ENCODE assay signal across 8 cellular contexts in genomic region chr15:84113919-84114318, GRCh38.
"Had no signal": no experiment of that assay in that cellular context is flagged by ENCODE, and none has a peak within 500 bp of the region (broad histone marks: within the 10 kb centered on the region; RNA-seq: fewer than 3 reads in every experiment).

No MANE protein-coding gene starts in this region.

- H2AFZ ChIP-seq: GM23248 had no signal

- H3K36me3 ChIP-seq: HAP-1 had no signal

- DNase-seq: GM23248, GOT3, H7, IMR-90, KG1 had no signal

- H3K9me3 ChIP-seq: HAP-1 had no signal

- H3K27ac ChIP-seq: GM23248, HL-60 had no signal

- H3K9ac ChIP-seq: GM23248 had no signal

- H3K4me3 ChIP-seq: GM23248, HAP-1, K562 had no signal
